In the genomic region with DNA sequence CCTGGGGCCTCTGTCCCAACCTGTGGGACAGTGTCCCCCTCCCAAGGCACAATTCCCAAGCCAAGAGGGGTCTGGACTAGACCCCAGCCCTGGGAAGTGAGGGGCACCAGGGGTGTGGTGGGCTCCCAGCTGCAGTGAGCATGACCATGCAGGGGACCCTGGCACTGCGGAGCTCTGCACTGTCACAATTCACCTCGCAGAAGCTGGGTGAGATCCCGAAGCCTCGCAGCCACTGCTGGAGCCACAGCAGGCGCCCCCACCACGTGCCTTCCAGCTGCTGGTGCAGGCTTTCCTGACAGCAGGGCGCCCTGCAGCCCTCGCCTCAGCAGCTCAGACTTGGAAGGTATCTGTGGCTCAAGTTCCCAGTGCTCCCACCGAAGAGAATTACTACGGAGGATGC, we compare ENCODE assay signal across 15 cellular contexts. TPM values are rescaled to one million over a fixed set of nuclear protein-coding genes. Genes with fewer than 3 reads are reported as not detected.
"Had no signal": no experiment of that assay in that cellular context is flagged by ENCODE, and none has a peak within 500 bp of the region (broad histone marks: within the 10 kb centered on the region; RNA-seq: fewer than 3 reads in every experiment).

No MANE protein-coding gene starts in this region.

- H3K27ac ChIP-seq: HL-60, RWPE1 had no signal

- DNase-seq: KG1, NCI-H1092, NCI-H1417 treated with DMSO at 0.1 percent for 48 hours, NCI-H1694 treated with DMSO at 0.1 percent for 48 hours, NCI-H1930, NCI-H2081, NCI-H2107, NCI-H510A, NCI-H524 treated with DMSO at 0.1 percent for 48 hours, NCI-H774 had no signal

- H3K27me3 ChIP-seq: MG63 had no signal

- FAIRE-seq: HTR-8/SVneo had no signal

- H3K9me3 ChIP-seq: MG63 had no signal

- H3K4me3 ChIP-seq: MG63 had no signal

- H3K36me3 ChIP-seq: MG63 had no signal

RNA-seq across cellular contexts. Expression of a gene that starts 10.0 kb away (rescaled TPM):
- total RNA-seq: SK-MEL-5 had no signal

RNA-seq across cellular contexts. Expression of a gene that starts 27.8 kb away (rescaled TPM):
- total RNA-seq: SK-MEL-5 had no signal
